1 cellular context compared by ENCODE assay signal in genomic region chr22:24950272-24950902, GRCh38.
TF ChIP-seq lines count a peak whose summit lies in the region.

No MANE protein-coding gene starts in this region.

TF ChIP-seq in HEK293, 187 proteins besides CTCF, POLR2A, EP300 and RAD21 (continued from another document):
- TF ChIP-seq ZBTB10 (tag by site-specific recombination; IDR thresholded peaks at IDR 0.05), result no peak
- TF ChIP-seq ZNF138 (tag by site-specific recombination; IDR thresholded peaks at IDR 0.05; ENCODE audit: borderline replicate concordance), result no peak
TF ChIP-seq in HEK293: peak in this region for 18.
